Comparison of ENCODE assay signal across 16 cellular contexts in the genomic region with DNA sequence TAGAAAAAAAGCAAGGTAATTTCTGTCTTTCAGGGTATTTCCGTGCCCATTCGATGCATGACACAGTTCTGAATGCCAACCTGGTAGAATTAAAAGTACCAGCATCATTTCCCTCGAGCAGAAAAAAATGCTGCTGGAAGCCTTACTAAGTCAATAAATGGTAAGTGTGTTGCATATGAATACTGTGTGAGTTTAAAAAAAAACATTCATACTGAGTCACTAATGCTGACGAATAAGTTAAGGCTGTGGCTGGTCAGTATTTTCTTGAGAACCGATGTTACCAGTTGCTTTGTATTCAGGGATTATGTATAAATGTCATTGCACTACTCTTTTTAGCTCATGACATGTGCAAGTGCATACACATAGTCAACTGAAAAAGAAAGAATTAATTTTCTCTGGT.
DNase-seq lines count a peak whose midpoint lies in the region; ATAC-seq, FAIRE-seq and TF ChIP-seq lines count a peak whose summit lies in the region.
"Had no signal": no experiment of that assay in that cellular context is flagged by ENCODE, and none has a peak within 500 bp of the region (broad histone marks: within the 10 kb centered on the region; RNA-seq: fewer than 3 reads in every experiment).

No MANE protein-coding gene starts in this region.

- no peaks in the 10 kb centered on the region for H4K20me1 ChIP-seq in mammary epithelial cell (ENCODE audit: insufficient read depth, low read length)

- CTCF ChIA-PET in mammary epithelial cell (lab: Charles Lee; ENCODE audit: low non-redundant PET): no interaction called here
- CTCF ChIA-PET in activated naive CD4-positive, alpha-beta T cell treated with anti-CD3 and anti-CD28 coated beads for 36 hours (lab: Charles Lee): no interaction called here

- H3K27me3 Mint-ChIP-seq in activated naive CD4-positive, alpha-beta T cell treated with anti-CD3 and anti-CD28 coated beads for 36 hours (ENCODE audit: low read depth): no peaks in the 10 kb centered on the region
- H3K27me3 Mint-ChIP-seq: CD4-positive, alpha-beta T cell had no signal

- DNase-seq in ELR (ENCODE audit: low read depth): peak; percentile 19
- DNase-seq in RKO (ENCODE audit: low spot score): peak; percentile 70
- DNase-seq in mammary epithelial cell: peak; percentile 10
- DNase-seq in urothelium cell line (ENCODE audit: low spot score): no peak
- no peak for DNase-seq in activated naive CD4-positive, alpha-beta T cell treated with anti-CD3 and anti-CD28 coated beads for 36 hours
- DNase-seq: AML-193; Caco-2; CD4-positive, alpha-beta T cell; DMS79 treated with DMSO at 0.1 percent for 48 hours; H9 had no signal

- no peaks in the 10 kb centered on the region for H3K36me3 Mint-ChIP-seq in activated naive CD4-positive, alpha-beta T cell treated with anti-CD3 and anti-CD28 coated beads for 36 hours (ENCODE audit: low read depth)

- H3K27ac ChIP-seq in mammary epithelial cell (ENCODE audit: insufficient read depth, low read depth, low read length): no peak overlapping the region
- H3K27ac ChIP-seq: A549, C4-2B had no signal

- H3K4me3 Mint-ChIP-seq in activated naive CD4-positive, alpha-beta T cell treated with anti-CD3 and anti-CD28 coated beads for 36 hours: no peak overlapping the region
- H3K4me3 Mint-ChIP-seq: CD4-positive, alpha-beta T cell; H9 had no signal

- H3K9me3 ChIP-seq in mammary epithelial cell (replicated peaks; ENCODE audit: insufficient read depth, low read length): no peaks in the 10 kb centered on the region
- H3K9me3 ChIP-seq: A549, Caco-2 had no signal

- H3K4me3 ChIP-seq in mammary epithelial cell (replicated peaks in 1 of 3; ENCODE audit: insufficient read depth in 1 of 3, low read depth in 2 of 3, low read length in 3 of 3): no peak overlapping the region
- H3K4me3 ChIP-seq: A549, GM12878 had no signal

- H3K4me1 ChIP-seq in mammary epithelial cell (ENCODE audit: insufficient read depth, low read length): no peaks in the 10 kb centered on the region
- H3K4me1 ChIP-seq: A549, Caco-2 had no signal

- no peak for TF ChIP-seq CTCF in mammary epithelial cell (conservative IDR thresholded peaks at IDR 0.05 in 1 of 2, IDR thresholded peaks at IDR 0.05 in 1 of 2; ENCODE audit: extremely low read depth in 1 of 2, insufficient read depth in 1 of 2, low read depth in 1 of 2, low read length in 2 of 2)

- dilution Hi-C loops in mammary epithelial cell (cut with HindIII; ENCODE audit: low sequenced_read_pairs): no loop called here

- in situ Hi-C loops in mammary epithelial cell (cut with MboI; ENCODE audit: low sequenced_read_pairs in 2 of 2): no loop called here

- no peaks in the 10 kb centered on the region for H3K79me2 ChIP-seq in mammary epithelial cell (ENCODE audit: insufficient read depth, low read length)

- H3K9me3 Mint-ChIP-seq in activated naive CD4-positive, alpha-beta T cell treated with anti-CD3 and anti-CD28 coated beads for 36 hours: peaks cover 4% of the 10 kb centered on the region
- H3K9me3 Mint-ChIP-seq: H9 had no signal

- H3K27me3 ChIP-seq in mammary epithelial cell (ENCODE audit: insufficient read depth, low read length): no peaks in the 10 kb centered on the region

- H3K27ac Mint-ChIP-seq in activated naive CD4-positive, alpha-beta T cell treated with anti-CD3 and anti-CD28 coated beads for 36 hours: no peak overlapping the region
- H3K27ac Mint-ChIP-seq: CD4-positive, alpha-beta T cell; H9 had no signal

- 48% methylated on average over 5 of the region's 5 CpGs for WGBS in mammary epithelial cell (ENCODE audit: low coverage, missing lambda C conversion rate)

- FAIRE-seq in urothelium cell line (lab: Jason Lieb, UNC): no peak
- FAIRE-seq: A549, GM12878, GM19239, H1 had no signal

- H3K4me2 ChIP-seq in mammary epithelial cell (ENCODE audit: insufficient read depth, low read depth, low read length): no peak overlapping the region
- H3K4me2 ChIP-seq: A549 had no signal

- H2AFZ ChIP-seq in mammary epithelial cell (ENCODE audit: low read depth, low read length): no peak overlapping the region

- H3K9ac ChIP-seq in mammary epithelial cell (ENCODE audit: insufficient read depth, low read length): no peak overlapping the region

- no peak for ATAC-seq in HG03354 (IDR thresholded peaks at IDR 0.05; ENCODE audit: poor library complexity, severe bottlenecking, unreplicated experiment)
- ATAC-seq: A549, GM12878 had no signal

- BruUV-seq in mammary epithelial cell (replicated peaks; lab: Mats Ljungman, UMichigan): no TSS peak

- intact Hi-C loops in mammary epithelial cell (cut with micrococcal nuclease): no loop called here
- intact Hi-C loops in activated naive CD4-positive, alpha-beta T cell treated with anti-CD3 and anti-CD28 coated beads for 36 hours (cut with micrococcal nuclease): no loop called here

- H3K36me3 ChIP-seq in mammary epithelial cell (ENCODE audit: insufficient read depth, low read length): no peaks in the 10 kb centered on the region

- no peaks in the 10 kb centered on the region for H3K4me1 Mint-ChIP-seq in activated naive CD4-positive, alpha-beta T cell treated with anti-CD3 and anti-CD28 coated beads for 36 hours (ENCODE audit: low read depth)

Comparison
In these comparisons a context has a peak if more than half of its experiments do, and no peak if none do; other contexts are left out.
1. DNase-seq: peak in ELR (single experiment), RKO (single experiment) and mammary epithelial cell (single experiment); none in urothelium cell line (single experiment) and activated naive CD4-positive, alpha-beta T cell treated with anti-CD3 and anti-CD28 coated beads for 36 hours (single experiment).